Comparison of ENCODE assay signal across 16 cellular contexts in genomic region chr6:157999100-158000051, GRCh38. TPM values are rescaled to one million over a fixed set of nuclear protein-coding genes. Genes with fewer than 3 reads are reported as not detected.
DNase-seq lines count a peak whose midpoint lies in the region; ATAC-seq and TF ChIP-seq lines count a peak whose summit lies in the region.
"Had no signal": no experiment of that assay in that cellular context is flagged by ENCODE, and none has a peak within 500 bp of the region (broad histone marks: within the 10 kb centered on the region; RNA-seq: fewer than 3 reads in every experiment).

No MANE protein-coding gene starts in this region.

- no peak overlapping the region for H3K27ac ChIP-seq in CD4-positive, alpha-beta T cell (ENCODE audit: low read depth, low read length)
- peak overlapping the region; percentile 39 for H3K27ac ChIP-seq in Panc1 (ENCODE audit: low read length)
- no peak overlapping the region for H3K27ac ChIP-seq in trophoblast cell (ENCODE audit: low read depth, low read length)
- H3K27ac ChIP-seq: neural progenitor cell had no signal

- peaks cover 15% of the 10 kb centered on the region for H3K36me3 Mint-ChIP-seq in CD4-positive, alpha-beta T cell (ENCODE audit: low read depth)
- H3K36me3 Mint-ChIP-seq: neural progenitor cell had no signal

- peaks cover 78% of the 10 kb centered on the region for H3K4me1 Mint-ChIP-seq in CD4-positive, alpha-beta T cell (ENCODE audit: low read depth)

- no peaks in the 10 kb centered on the region for H3K9me3 Mint-ChIP-seq in CD4-positive, alpha-beta T cell
- H3K9me3 Mint-ChIP-seq: activated CD4-positive, alpha-beta T cell treated with anti-CD3 and anti-CD28 coated beads, Interleukin-2, amount 10 ng/mL, durations not matched to agents 7 days and 5 days; activated T-helper 2 cell treated with anti-CD3 and anti-CD28 coated beads, Interferon-gamma antibody, Interleukin-2, Interleukin-4, amounts not matched to agents 10 μg/mL and 5 μg/mL and 100 μg/mL, durations not matched to agents 14 hours and 24 hours and 36 hours; neural progenitor cell had no signal

- H4K8ac ChIP-seq in trophoblast cell (ENCODE audit: low read depth, low read length) = no peak overlapping the region

- H3K23ac ChIP-seq in trophoblast cell (ENCODE audit: low read length) = no peak overlapping the region

- ATAC-seq in CD4-positive, alpha-beta T cell (ENCODE audit: poor library complexity) = no peak
- 0 out of 2 replicates have a peak, but pooled peaks have one; percentile 3 for ATAC-seq in Panc1
- ATAC-seq in left cardiac atrium = no peak
- ATAC-seq in GM18867 (IDR thresholded peaks at IDR 0.05; ENCODE audit: unreplicated experiment) = no peak
- ATAC-seq in GM19328 (IDR thresholded peaks at IDR 0.05; ENCODE audit: unreplicated experiment) = no peak
- ATAC-seq in HG03196 (IDR thresholded peaks at IDR 0.05; ENCODE audit: unreplicated experiment) = no peak

- intact Hi-C loops in CD4-positive, alpha-beta T cell (cut with DNase I, micrococcal nuclease) = no loop called here
- intact Hi-C loops in Panc1 (cut with micrococcal nuclease; ENCODE audit: unreplicated experiment) (no loop called here), left cardiac atrium (cut with DNase I) (no loop called here)

- H3K4me3 Mint-ChIP-seq in CD4-positive, alpha-beta T cell = no peak overlapping the region
- H3K4me3 Mint-ChIP-seq: activated CD4-positive, alpha-beta T cell treated with anti-CD3 and anti-CD28 coated beads, Interleukin-2, amount 10 ng/mL, durations not matched to agents 7 days and 5 days; neural progenitor cell had no signal

- no CpG with 5 or more reads among the region's 12 CpGs for WGBS in trophoblast cell (ENCODE audit: extremely low coverage, insufficient coverage, insufficient read length)

- POLR2A ChIA-PET in CD4-positive, alpha-beta T cell (lab: Charles Lee) = interaction anchor here (0.6 to 0.7 kb wide), 3 partner anchors 8 to 171 kb away, joined by 3 to 4 read pairs (median 3); no protein-coding TSS in a partner anchor
- POLR2A ChIA-PET in Panc1 (lab: Charles Lee) = no interaction called here

- H3K14ac ChIP-seq in trophoblast cell (ENCODE audit: low read length) = no peak overlapping the region

- no peak overlapping the region for H3K4ac ChIP-seq in trophoblast cell (ENCODE audit: low read depth, low read length)

- H3K18ac ChIP-seq in trophoblast cell (ENCODE audit: low read length) = peak overlapping the region; percentile 34

- peak overlapping the region; percentile 36 for H2AK5ac ChIP-seq in trophoblast cell (ENCODE audit: low read length)

- H3K4me1 ChIP-seq in Panc1 (ENCODE audit: control insufficient read depth, insufficient read depth, low read length) (peaks cover 83% of the 10 kb centered on the region), trophoblast cell (ENCODE audit: control insufficient read depth in 1 of 2, insufficient read depth in 2 of 2, low read length in 2 of 2) (peaks cover 40 to 45% of the 10 kb centered on the region in 2 experiments)

- TF ChIP-seq CTCF in CD4-positive, alpha-beta T cell (IDR thresholded peaks at IDR 0.05) = no peak
- no peak for TF ChIP-seq CTCF in Panc1 (IDR thresholded peaks at IDR 0.05)

- H3K27me3 Mint-ChIP-seq in CD4-positive, alpha-beta T cell = no peaks in the 10 kb centered on the region
- H3K27me3 Mint-ChIP-seq: activated CD4-positive, alpha-beta T cell treated with anti-CD3 and anti-CD28 coated beads, Interleukin-2, amount 10 ng/mL, durations not matched to agents 7 days and 5 days had no signal

- H3K4me3 ChIP-seq in Panc1 (ENCODE audit: low read depth in 2 of 2, low read length in 2 of 2) (no peak overlapping the region), trophoblast cell (ENCODE audit: low read depth, low read length) (no peak overlapping the region)
- H3K4me3 ChIP-seq: neural progenitor cell had no signal

- no peak overlapping the region for H3K4me2 ChIP-seq in trophoblast cell (ENCODE audit: low read length)
- H3K4me2 ChIP-seq: neural progenitor cell had no signal

- 0 out of 2 replicates have a peak, but pooled peaks cover 2% of the 10 kb centered on the region for H3K36me3 ChIP-seq in Panc1 (ENCODE audit: control insufficient read depth, insufficient read depth, low read length)
- H3K36me3 ChIP-seq in trophoblast cell (ENCODE audit: control insufficient read depth in 1 of 2, insufficient read depth in 2 of 2, low read length in 2 of 2) = peaks cover 0 to 3% of the 10 kb centered on the region in 2 experiments
- H3K36me3 ChIP-seq: neural progenitor cell had no signal

- no peaks in the 10 kb centered on the region for H3K27me3 ChIP-seq in CD4-positive, alpha-beta T cell (ENCODE audit: control insufficient read depth, insufficient read depth, low read length)
- H3K27me3 ChIP-seq in Panc1 (ENCODE audit: control insufficient read depth, insufficient read depth, low read length) = no peaks in the 10 kb centered on the region
- H3K27me3 ChIP-seq in trophoblast cell (ENCODE audit: insufficient read depth, low read length) = no peaks in the 10 kb centered on the region
- H3K27me3 ChIP-seq: neural progenitor cell had no signal

- peak overlapping the region; percentile 5 for H3K27ac Mint-ChIP-seq in CD4-positive, alpha-beta T cell
- H3K27ac Mint-ChIP-seq: activated CD4-positive, alpha-beta T cell treated with anti-CD3 and anti-CD28 coated beads, Interleukin-2, amount 10 ng/mL, durations not matched to agents 7 days and 5 days; activated T-helper 2 cell treated with anti-CD3 and anti-CD28 coated beads, Interferon-gamma antibody, Interleukin-2, Interleukin-4, amounts not matched to agents 10 μg/mL and 5 μg/mL and 100 μg/mL, durations not matched to agents 14 hours and 24 hours and 36 hours; neural progenitor cell had no signal

- H4K12ac ChIP-seq in trophoblast cell (ENCODE audit: low read depth, low read length) = no peak overlapping the region

- no peak for DNase-seq in CD4-positive, alpha-beta T cell
- DNase-seq in Panc1 (ENCODE audit: low read depth, low spot score) = no peak
- peak; percentile 17 for DNase-seq in left cardiac atrium
- DNase-seq in trophoblast cell = no peak
- DNase-seq in KBM-7 = no peak
- DNase-seq: activated CD4-positive, alpha-beta T cell treated with anti-CD3 and anti-CD28 coated beads, Interleukin-2, amount 10 ng/mL, durations not matched to agents 7 days and 5 days; NCI-H1105; NK-92 treated with Interleukin-12 subunit alpha and Interleukin-12 subunit beta, amount 100 ng/mL, for 24 hours; stimulated activated CD4-positive, alpha-beta T cell treated with anti-CD3 and anti-CD28 coated beads, Interleukin-1b, Interleukin-23, amount 100 ng/mL, for 48 hours; stimulated activated naive CD4-positive, alpha-beta T cell; T-helper 1 cell had no signal

- BruUV-seq in Panc1 (replicated peaks; lab: Mats Ljungman, UMichigan) = no TSS peak

- CTCF ChIA-PET in CD4-positive, alpha-beta T cell (lab: Charles Lee) = no interaction called here
- CTCF ChIA-PET in Panc1 (lab: Charles Lee) = no interaction called here

- no peak overlapping the region for H2BK120ac ChIP-seq in trophoblast cell (ENCODE audit: insufficient read depth, low read length, poor library complexity)

- in situ Hi-C loops in Panc1 (cut with HindIII; ENCODE audit: low pct_unique_long_range_greater_than_20kb, low sequenced_read_pairs) (no loop called here), KBM-7 (cut with MboI; ENCODE audit: low pct_unique_long_range_greater_than_20kb, low sequenced_read_pairs) (no loop called here)

- H3K79me1 ChIP-seq in trophoblast cell (ENCODE audit: low read length) = peaks cover 19% of the 10 kb centered on the region

- no peak overlapping the region for H2BK5ac ChIP-seq in trophoblast cell (ENCODE audit: low read depth, low read length, poor library complexity)

- H3K79me2 ChIP-seq in trophoblast cell (ENCODE audit: control insufficient read depth, insufficient read depth, low read length, poor library complexity) = peaks cover 18% of the 10 kb centered on the region

- peak overlapping the region; percentile 26 for H4K91ac ChIP-seq in trophoblast cell (ENCODE audit: low read depth, low read length)

- no peak overlapping the region for H2BK12ac ChIP-seq in trophoblast cell (ENCODE audit: low read length)

- no peaks in the 10 kb centered on the region for H3K9me3 ChIP-seq in CD4-positive, alpha-beta T cell (ENCODE audit: control insufficient read depth, low read length)
- H3K9me3 ChIP-seq in Panc1 (ENCODE audit: control insufficient read depth, insufficient read depth, low read depth, low read length) (no peaks in the 10 kb centered on the region), trophoblast cell (ENCODE audit: insufficient read depth, low read depth, low read length) (no peaks in the 10 kb centered on the region)

- H2AFZ ChIP-seq in trophoblast cell (ENCODE audit: insufficient read depth, low read length, poor library complexity) = peak overlapping the region; percentile 10
- H2AFZ ChIP-seq: neural progenitor cell had no signal

- H3K9ac ChIP-seq in trophoblast cell (ENCODE audit: low read length) = no peak overlapping the region
- H3K9ac ChIP-seq: neural progenitor cell had no signal

RNA-seq across cellular contexts. Expression of gene SYNJ2, which starts 17.7 kb away (rescaled TPM):
- total RNA-seq in CD4-positive, alpha-beta T cell = 10 to 100 TPM; 34.6 to 38.0 TPM
- 70.0 TPM for total RNA-seq in Panc1 (2021; ENCODE audit: unreplicated experiment)
- 38.7 TPM for polyA plus RNA-seq in Panc1 (2012; ENCODE audit: insufficient read length)
- 10 to 100 TPM; 10.2 to 23.4 TPM for total RNA-seq in left cardiac atrium
- polyA plus RNA-seq in trophoblast cell (2013) = 22.0 and 25.0 TPM in 2 replicates
